Comparison of ENCODE assay signal across 8 cellular contexts in genomic region chr6:86175149-86175548, GRCh38.
A peak's percentile ranks its signal among the peaks of the same experiment; 100 is the strongest.
DNase-seq lines count a peak whose midpoint lies in the region; FAIRE-seq and TF ChIP-seq lines count a peak whose summit lies in the region.
"Not testable (repeated sequence)": the region's sequence is repeated elsewhere in the genome, so short reads cannot be mapped to it uniquely, and the experiment has no call there.

No MANE protein-coding gene starts in this region.

- H3K36me3 ChIP-seq in small intestine (ENCODE audit: control insufficient read depth in 2 of 2, insufficient read depth in 2 of 2, low read length in 2 of 2) = not testable (repeated sequence)

- WGBS in small intestine, 3 donors = 35 to 59% (median 51%) methylated on average over 9 of the region's 9 CpGs

- H3K4me3 ChIP-seq in small intestine (ENCODE audit: low read depth in 1 of 2, low read length in 2 of 2) = not testable (repeated sequence)

- H3K4me1 ChIP-seq in small intestine (ENCODE audit: control insufficient read depth in 2 of 2, insufficient read depth in 1 of 2, low read depth in 1 of 2, low read length in 1 of 2) = not testable (repeated sequence)

- TF ChIP-seq CTCF in GM12874 (IDR thresholded peaks at IDR 0.05; ENCODE audit: insufficient read depth, low read depth, low read length) = 0 out of 2 replicates have a peak, but pooled peaks have one; percentile 11

- DNase-seq in COR-L47 (lab: John Stamatoyannopoulos, UW) (peak; percentile 7), M059J (ENCODE audit: low read depth) (peak; percentile 8), NCI-H524 treated with DMSO at 0.1 percent for 48 hours (lab: John Stamatoyannopoulos, UW) (peak; percentile 4), SHP77 (lab: John Stamatoyannopoulos, UW) (peak; percentile 37 to 46), cerebellar cortex (ENCODE audit: low spot score) (peak; percentile 46), kidney tubule cell (ENCODE audit: low spot score) (peak; percentile 30), small intestine (peak; percentile 24)

- H3K9me3 ChIP-seq in small intestine (ENCODE audit: control insufficient read depth, low read depth) = not testable (repeated sequence)

- not testable (repeated sequence) for H3K27ac ChIP-seq in small intestine (ENCODE audit: low read depth in 1 of 2, low read length in 1 of 2)

- not testable (repeated sequence) for H3K27me3 ChIP-seq in small intestine (ENCODE audit: control insufficient read depth in 2 of 2, insufficient read depth in 2 of 2, low read length in 2 of 2)

- not testable (repeated sequence) for FAIRE-seq in small intestine (lab: Jason Lieb, UNC)
